In genomic region chr6:157335829-157336228, GRCh38 we compare ENCODE assay signal across 21 cellular contexts. TPM values are rescaled to one million over a fixed set of nuclear protein-coding genes. Genes with fewer than 3 reads are reported as not detected.
DNase-seq lines count a peak whose midpoint lies in the region; ATAC-seq and TF ChIP-seq lines count a peak whose summit lies in the region.
"Had no signal": no experiment of that assay in that cellular context is flagged by ENCODE, and none has a peak within 500 bp of the region (broad histone marks: within the 10 kb centered on the region; RNA-seq: fewer than 3 reads in every experiment).

No MANE protein-coding gene starts in this region.

- H3K4me1 ChIP-seq in spleen = no peaks in the 10 kb centered on the region
- H3K4me1 ChIP-seq in naive thymus-derived CD4-positive, alpha-beta T cell (ENCODE audit: control insufficient read depth in 2 of 2, insufficient read depth in 2 of 2, low read length in 2 of 2) = no peaks in the 10 kb centered on the region
- H3K4me1 ChIP-seq: BLaER1 treated with 17β-estradiol and CSF1 and Interleukin-3, amounts not matched to agents 10 nM and 100 nM; prostate gland had no signal

- H3K9me3 ChIP-seq in spleen = no peaks in the 10 kb centered on the region
- no peaks in the 10 kb centered on the region for H3K9me3 ChIP-seq in naive thymus-derived CD4-positive, alpha-beta T cell (ENCODE audit: control insufficient read depth in 2 of 3, low read length in 3 of 3)
- H3K9me3 ChIP-seq: BLaER1 treated with 17β-estradiol and CSF1 and Interleukin-3, amounts not matched to agents 10 nM and 100 nM; prostate gland had no signal

- peaks cover 0 to 2% (median 0%) of the 10 kb centered on the region in 7 donors for H3K4me1 Mint-ChIP-seq in naive thymus-derived CD4-positive, alpha-beta T cell
- H3K4me1 Mint-ChIP-seq: activated B cell treated with CpG ODN at 0.5 μM for 24 hours; activated naive CD4-positive, alpha-beta T cell treated with anti-CD3 and anti-CD28 coated beads, Interleukin-2, amount 50 U/mL, for 24 hours; stimulated activated effector memory CD8-positive, alpha-beta T cell treated with anti-CD3 and anti-CD28 coated beads, Interleukin-12 subunit alpha, Interleukin-12 subunit beta, amount 100 ng/mL, for 72 hours had no signal

- whole genome bisulfite sequencing in spleen, 5 donors = 57 to 80% (median 74%) methylated on average over 6 of the region's 6 CpGs

- no peak overlapping the region for H3K27ac Mint-ChIP-seq in naive thymus-derived CD4-positive, alpha-beta T cell
- H3K27ac Mint-ChIP-seq: activated B cell treated with CpG ODN at 0.5 μM for 24 hours; activated naive CD4-positive, alpha-beta T cell treated with anti-CD3 and anti-CD28 coated beads, Interleukin-2, amount 50 U/mL, for 24 hours; activated T-cell treated with anti-CD3 and anti-CD28 coated beads, Interleukin-2, amount 50 U/mL, for 72 hours; IgD-negative memory B cell; stimulated activated effector memory CD8-positive, alpha-beta T cell treated with anti-CD3 and anti-CD28 coated beads, Interleukin-12 subunit alpha, Interleukin-12 subunit beta, amount 100 ng/mL, for 72 hours had no signal

- H3K36me3 Mint-ChIP-seq in naive thymus-derived CD4-positive, alpha-beta T cell = no peaks in the 10 kb centered on the region
- H3K36me3 Mint-ChIP-seq: activated naive CD4-positive, alpha-beta T cell treated with anti-CD3 and anti-CD28 coated beads, Interleukin-2, amount 50 U/mL, for 24 hours; stimulated activated effector memory CD8-positive, alpha-beta T cell treated with anti-CD3 and anti-CD28 coated beads, Interleukin-12 subunit alpha, Interleukin-12 subunit beta, amount 100 ng/mL, for 72 hours had no signal

- H3K27me3 Mint-ChIP-seq in naive thymus-derived CD4-positive, alpha-beta T cell = peaks cover 28 to 68% (median 36%) of the 10 kb centered on the region in 5 donors

- peaks cover 0 to 76% (median 7%) of the 10 kb centered on the region in 7 donors for H3K27me3 ChIP-seq in spleen (replicated peaks in 1 of 7)
- no peaks in the 10 kb centered on the region for H3K27me3 ChIP-seq in naive thymus-derived CD4-positive, alpha-beta T cell (ENCODE audit: control insufficient read depth in 2 of 2, insufficient read depth in 2 of 2, low read length in 2 of 2)
- H3K27me3 ChIP-seq: BLaER1 treated with 17β-estradiol and CSF1 and Interleukin-3, amounts not matched to agents 10 nM and 100 nM had no signal

- H3K4me3 Mint-ChIP-seq in naive thymus-derived CD4-positive, alpha-beta T cell = no peak overlapping the region
- H3K4me3 Mint-ChIP-seq: activated B cell treated with CpG ODN at 0.5 μM for 24 hours; activated naive CD4-positive, alpha-beta T cell treated with anti-CD3 and anti-CD28 coated beads, Interleukin-2, amount 50 U/mL, for 24 hours; activated T-cell treated with anti-CD3 and anti-CD28 coated beads, Interleukin-2, amount 50 U/mL, for 72 hours; IgD-negative memory B cell; stimulated activated effector memory CD8-positive, alpha-beta T cell treated with anti-CD3 and anti-CD28 coated beads, Interleukin-12 subunit alpha, Interleukin-12 subunit beta, amount 100 ng/mL, for 72 hours had no signal

- no peaks in the 10 kb centered on the region for H3K36me3 ChIP-seq in spleen
- H3K36me3 ChIP-seq in naive thymus-derived CD4-positive, alpha-beta T cell (ENCODE audit: control insufficient read depth in 2 of 3, insufficient read depth in 3 of 3, low read length in 3 of 3) = no peaks in the 10 kb centered on the region
- H3K36me3 ChIP-seq: BLaER1 treated with 17β-estradiol and CSF1 and Interleukin-3, amounts not matched to agents 10 nM and 100 nM; prostate gland had no signal

- CTCF ChIA-PET in naive thymus-derived CD4-positive, alpha-beta T cell (lab: Charles Lee) = interaction anchor here (0.6 kb wide), 1 partner anchor 17 kb away, joined by 3 read pairs; no protein-coding TSS in a partner anchor

- H3K9me3 Mint-ChIP-seq in naive thymus-derived CD4-positive, alpha-beta T cell = peaks cover 0 to 2% (median 0%) of the 10 kb centered on the region in 11 donors
- H3K9me3 Mint-ChIP-seq: activated B cell treated with CpG ODN at 0.5 μM for 24 hours; activated naive CD4-positive, alpha-beta T cell treated with anti-CD3 and anti-CD28 coated beads, Interleukin-2, amount 50 U/mL, for 24 hours; activated T-cell treated with anti-CD3 and anti-CD28 coated beads, Interleukin-2, amount 50 U/mL, for 72 hours; IgD-negative memory B cell; stimulated activated effector memory CD8-positive, alpha-beta T cell treated with anti-CD3 and anti-CD28 coated beads, Interleukin-12 subunit alpha, Interleukin-12 subunit beta, amount 100 ng/mL, for 72 hours had no signal

- POLR2A ChIA-PET in naive thymus-derived CD4-positive, alpha-beta T cell (lab: Charles Lee) = interaction anchor here (1.2 kb wide), 1 partner anchor 13 kb away, joined by 3 read pairs; the partner anchor contains the start of gene TMEM242

- no peak overlapping the region for H3K27ac ChIP-seq in spleen
- no peak overlapping the region for H3K27ac ChIP-seq in naive thymus-derived CD4-positive, alpha-beta T cell (ENCODE audit: low read depth, low read length)
- H3K27ac ChIP-seq: BLaER1 treated with 17β-estradiol and CSF1 and Interleukin-3, amounts not matched to agents 10 nM and 100 nM; hepatocyte; prostate gland had no signal

- TF ChIP-seq CTCF in spleen (IDR thresholded peaks at IDR 0.05 in 8 of 11, conservative IDR thresholded peaks at IDR 0.05 in 3 of 11) = no peak

- DNase-seq in Right ventricle myocardium inferior (ENCODE audit: missing footprints) (no peak), cardiac septum (ENCODE audit: low spot score) (no peak), NCI-H82 (lab: John Stamatoyannopoulos, UW) (peak; percentile 85), erythroblast (lab: John Stamatoyannopoulos, UW) (peak; percentile 66 to 90), spleen (peak; percentile 19), NCI-H1436 treated with DMSO at 0.1 percent for 48 hours (lab: John Stamatoyannopoulos, UW) (no peak), anterior cingulate cortex (lab: John Stamatoyannopoulos, UW) (no peak)
- DNase-seq in naive thymus-derived CD4-positive, alpha-beta T cell = no peak
- DNase-seq: activated B cell treated with CpG ODN at 0.5 μM for 24 hours; activated T-cell treated with anti-CD3 and anti-CD28 coated beads, Interleukin-2, amount 50 U/mL, for 72 hours; DMS 273 treated with DMSO at 0.1 percent for 48 hours; kidney; mesenchymal stem cell; NCI-H1092; T-helper 1 cell had no signal

- ATAC-seq in Right ventricle myocardium inferior = peak; percentile 37
- ATAC-seq in naive thymus-derived CD4-positive, alpha-beta T cell = no peak
- ATAC-seq: activated T-cell treated with anti-CD3 and anti-CD28 coated beads, Interleukin-2, amount 50 U/mL, for 72 hours; stimulated activated effector memory CD8-positive, alpha-beta T cell treated with anti-CD3 and anti-CD28 coated beads, Interleukin-12 subunit alpha, Interleukin-12 subunit beta, amount 100 ng/mL, for 72 hours had no signal

- intact Hi-C loops in Right ventricle myocardium inferior (cut with DNase I) (no loop called here), cardiac septum (cut with DNase I) (no loop called here), spleen (cut with DNase I; ENCODE audit: low total_unique reads) (no loop called here)
- intact Hi-C loops in naive thymus-derived CD4-positive, alpha-beta T cell (cut with micrococcal nuclease) = loop anchor here (1.0 to 10.0 kb wide), 2 partner anchors 22 to 771 kb away; no protein-coding TSS in a partner anchor

- H3K4me3 ChIP-seq in spleen = no peak overlapping the region
- H3K4me3 ChIP-seq in naive thymus-derived CD4-positive, alpha-beta T cell (ENCODE audit: low read length) = no peak overlapping the region
- H3K4me3 ChIP-seq: BLaER1 treated with 17β-estradiol and CSF1 and Interleukin-3, amounts not matched to agents 10 nM and 100 nM; hepatocyte; prostate gland had no signal

- TF ChIP-seq POLR2A in erythroblast (IDR thresholded peaks at IDR 0.05; ENCODE audit: low read length) = no peak
- no peak for TF ChIP-seq POLR2A in spleen (IDR thresholded peaks at IDR 0.05)

RNA-seq across cellular contexts. Expression of gene TMEM242, which starts 12.5 kb away (rescaled TPM):
- total RNA-seq in Right ventricle myocardium inferior (19.4 TPM), cardiac septum (18.9 TPM), spleen (10 to 100 TPM in 3 of 7 donors, 1 to 10 TPM in 4; 5.6 to 16.0 (median 9.2) TPM)
- polyA plus RNA-seq in spleen = 1 to 10 TPM; 3.7 to 6.7 (median 5.8) TPM
- 10 to 100 TPM; 11.6 to 15.6 (median 13.2) TPM for total RNA-seq in naive thymus-derived CD4-positive, alpha-beta T cell
- polyA plus RNA-seq in naive thymus-derived CD4-positive, alpha-beta T cell = 10 to 100 TPM in 1 of 2 donors, 1 to 10 TPM in 1; 6.6 to 12.8 TPM

RNA-seq across cellular contexts. Expression of gene ZDHHC14, which starts 45.2 kb away (rescaled TPM):
- 12.7 TPM for total RNA-seq in Right ventricle myocardium inferior
- 26.1 TPM for total RNA-seq in cardiac septum
- total RNA-seq in spleen = 10 to 100 TPM; 10.0 to 18.2 (median 15.8) TPM
- polyA plus RNA-seq in spleen = 10 to 100 TPM in 2 of 3 donors, 1 to 10 TPM in 1; 7.8 to 12.8 (median 10.7) TPM
- total RNA-seq in naive thymus-derived CD4-positive, alpha-beta T cell = 10 to 100 TPM in 1 of 5 experiments, 1 to 10 TPM in 2, under 1 TPM in 2; 0.93 to 18.2 (median 1.2) TPM
- under 1 TPM; 0.13 to 0.74 TPM for polyA plus RNA-seq in naive thymus-derived CD4-positive, alpha-beta T cell

Comparison
In these comparisons a context has a peak if more than half of its experiments do, and no peak if none do; other contexts are left out.
1. DNase-seq: peak in NCI-H82 (single experiment), erythroblast (2 of 2) and spleen (single experiment); none in Right ventricle myocardium inferior (single experiment), cardiac septum (single experiment), NCI-H1436 treated with DMSO at 0.1 percent for 48 hours (single experiment), anterior cingulate cortex (0 of 58) and naive thymus-derived CD4-positive, alpha-beta T cell (0 of 9).
2. intact Hi-C loops: an anchor here in naive thymus-derived CD4-positive, alpha-beta T cell (1.0 to 10.0 kb wide); none called in Right ventricle myocardium inferior, cardiac septum and spleen.